Comparison of ENCODE assay signal across 12 cellular contexts in genomic region chr1:25958475-25958874, GRCh38. TPM values are rescaled to one million over a fixed set of nuclear protein-coding genes. Genes with fewer than 3 reads are reported as not detected.
DNase-seq lines count a peak whose midpoint lies in the region; TF ChIP-seq lines count a peak whose summit lies in the region.
"Had no signal": no experiment of that assay in that cellular context is flagged by ENCODE, and none has a peak within 500 bp of the region (broad histone marks: within the 10 kb centered on the region; RNA-seq: fewer than 3 reads in every experiment).

No MANE protein-coding gene starts in this region.

- H3K4me1 Mint-ChIP-seq in activated T-helper 1 cell treated with anti-CD3 and anti-CD28 coated beads, Interleukin-12 subunit alpha, Interleukin-12 subunit beta, Interleukin-2, Interleukin-4 antibody, amounts not matched to agents 30 ng/mL and 10 ng/mL and 1 ng/mL, durations not matched to agents 14 hours and 24 hours and 36 hours (ENCODE audit: low read depth), result peaks cover 4% of the 10 kb centered on the region
- H3K4me1 Mint-ChIP-seq: endodermal cell had no signal

- peaks cover 3% of the 10 kb centered on the region for H3K27me3 Mint-ChIP-seq in activated T-helper 1 cell treated with anti-CD3 and anti-CD28 coated beads, Interleukin-12 subunit alpha, Interleukin-12 subunit beta, Interleukin-2, Interleukin-4 antibody, amounts not matched to agents 30 ng/mL and 10 ng/mL and 1 ng/mL, durations not matched to agents 14 hours and 24 hours and 36 hours (ENCODE audit: insufficient read depth)

- H3K9me3 Mint-ChIP-seq in activated T-helper 1 cell treated with anti-CD3 and anti-CD28 coated beads, Interleukin-12 subunit alpha, Interleukin-12 subunit beta, Interleukin-2, Interleukin-4 antibody, amounts not matched to agents 30 ng/mL and 10 ng/mL and 1 ng/mL, durations not matched to agents 14 hours and 24 hours and 36 hours, result no peaks in the 10 kb centered on the region

- H3K36me3 Mint-ChIP-seq in activated T-helper 1 cell treated with anti-CD3 and anti-CD28 coated beads, Interleukin-12 subunit alpha, Interleukin-12 subunit beta, Interleukin-2, Interleukin-4 antibody, amounts not matched to agents 30 ng/mL and 10 ng/mL and 1 ng/mL, durations not matched to agents 14 hours and 24 hours and 36 hours (ENCODE audit: low read depth), result peaks cover 38% of the 10 kb centered on the region

- no peak overlapping the region for H3K27ac Mint-ChIP-seq in activated T-helper 1 cell treated with anti-CD3 and anti-CD28 coated beads, Interleukin-12 subunit alpha, Interleukin-12 subunit beta, Interleukin-2, Interleukin-4 antibody, amounts not matched to agents 30 ng/mL and 10 ng/mL and 1 ng/mL, durations not matched to agents 14 hours and 24 hours and 36 hours
- H3K27ac Mint-ChIP-seq: endodermal cell had no signal

- no peak for TF ChIP-seq CTCF in AG09309 (IDR thresholded peaks at IDR 0.05; ENCODE audit: control insufficient read depth, insufficient read depth, low read depth, low read length, missing control alignments)
- no peak for TF ChIP-seq CTCF in astrocyte of the spinal cord (IDR thresholded peaks at IDR 0.05; ENCODE audit: low read depth, low read length)

- intact Hi-C loops in head of caudate nucleus (cut with DNase I), result no loop called here
- intact Hi-C loops in activated T-helper 1 cell treated with anti-CD3 and anti-CD28 coated beads, Interleukin-12 subunit alpha, Interleukin-12 subunit beta, Interleukin-2, Interleukin-4 antibody, amounts not matched to agents 30 ng/mL and 10 ng/mL and 1 ng/mL, durations not matched to agents 14 hours and 24 hours and 36 hours (cut with micrococcal nuclease), result no loop called here

- no peak overlapping the region for H3K4me3 Mint-ChIP-seq in activated T-helper 1 cell treated with anti-CD3 and anti-CD28 coated beads, Interleukin-12 subunit alpha, Interleukin-12 subunit beta, Interleukin-2, Interleukin-4 antibody, amounts not matched to agents 30 ng/mL and 10 ng/mL and 1 ng/mL, durations not matched to agents 14 hours and 24 hours and 36 hours
- H3K4me3 Mint-ChIP-seq: endodermal cell had no signal

- in situ Hi-C loops in astrocyte of the spinal cord (cut with HindIII; ENCODE audit: low sequenced_read_pairs), result no loop called here

- no peak overlapping the region for H3K4me3 ChIP-seq in AG09309 (ENCODE audit: control insufficient read depth, low read depth, low read length)
- H3K4me3 ChIP-seq in astrocyte of the spinal cord (ENCODE audit: low read depth, low read length), result no peak overlapping the region

- DNase-seq in AG09309 (ENCODE audit: low read depth), result peak; percentile 31
- DNase-seq in HS-5 (ENCODE audit: low read depth), result peak; percentile 83
- peak; percentile 77 for DNase-seq in astrocyte of the spinal cord (ENCODE audit: low read depth, low spot score)
- peak; percentile 79 for DNase-seq in iris pigment epithelial cell (ENCODE audit: low read depth)
- DNase-seq in cerebellum (ENCODE audit: low spot score), result no peak
- DNase-seq in activated CD4-positive, alpha-beta T cell treated with anti-CD3 and anti-CD28 coated beads, Interleukin-2, amount 50 U/mL, for 48 hours, result no peak
- DNase-seq in head of caudate nucleus, result no peak
- no peak for DNase-seq in activated T-helper 1 cell treated with anti-CD3 and anti-CD28 coated beads, Interleukin-12 subunit alpha, Interleukin-12 subunit beta, Interleukin-2, Interleukin-4 antibody, amounts not matched to agents 30 ng/mL and 10 ng/mL and 1 ng/mL, durations not matched to agents 14 hours and 24 hours and 36 hours (ENCODE audit: low spot score)
- DNase-seq: endodermal cell, NCI-H82, SIG-M5, WERI-Rb-1 had no signal

RNA-seq across cellular contexts. Expression of gene PAFAH2, which starts 39.4 kb away (rescaled TPM):
- total RNA-seq in cerebellum, result 4.9 TPM
- 8.0 and 9.0 TPM in 2 replicates for total RNA-seq in activated T-helper 1 cell treated with anti-CD3 and anti-CD28 coated beads, Interleukin-12 subunit alpha, Interleukin-12 subunit beta, Interleukin-2, Interleukin-4 antibody, amounts not matched to agents 30 ng/mL and 10 ng/mL and 1 ng/mL, durations not matched to agents 14 hours and 24 hours and 36 hours

RNA-seq across cellular contexts. Expression of gene STMN1, which starts 52.3 kb away (rescaled TPM):
- total RNA-seq in cerebellum, result 281 TPM
- 203 and 205 TPM in 2 replicates for total RNA-seq in activated T-helper 1 cell treated with anti-CD3 and anti-CD28 coated beads, Interleukin-12 subunit alpha, Interleukin-12 subunit beta, Interleukin-2, Interleukin-4 antibody, amounts not matched to agents 30 ng/mL and 10 ng/mL and 1 ng/mL, durations not matched to agents 14 hours and 24 hours and 36 hours

Comparison
In these comparisons a context has a peak if more than half of its experiments do, and no peak if none do; other contexts are left out.
1. DNase-seq: peak in AG09309 (single experiment), HS-5 (single experiment), astrocyte of the spinal cord (single experiment) and iris pigment epithelial cell (single experiment); none in cerebellum (single experiment), activated CD4-positive, alpha-beta T cell treated with anti-CD3 and anti-CD28 coated beads, Interleukin-2, amount 50 U/mL, for 48 hours (0 of 2), head of caudate nucleus (0 of 42) and activated T-helper 1 cell treated with anti-CD3 and anti-CD28 coated beads, Interleukin-12 subunit alpha, Interleukin-12 subunit beta, Interleukin-2, Interleukin-4 antibody, amounts not matched to agents 30 ng/mL and 10 ng/mL and 1 ng/mL, durations not matched to agents 14 hours and 24 hours and 36 hours (single experiment).